ENCODE assay signal across 1 cellular context in the genomic region with DNA sequence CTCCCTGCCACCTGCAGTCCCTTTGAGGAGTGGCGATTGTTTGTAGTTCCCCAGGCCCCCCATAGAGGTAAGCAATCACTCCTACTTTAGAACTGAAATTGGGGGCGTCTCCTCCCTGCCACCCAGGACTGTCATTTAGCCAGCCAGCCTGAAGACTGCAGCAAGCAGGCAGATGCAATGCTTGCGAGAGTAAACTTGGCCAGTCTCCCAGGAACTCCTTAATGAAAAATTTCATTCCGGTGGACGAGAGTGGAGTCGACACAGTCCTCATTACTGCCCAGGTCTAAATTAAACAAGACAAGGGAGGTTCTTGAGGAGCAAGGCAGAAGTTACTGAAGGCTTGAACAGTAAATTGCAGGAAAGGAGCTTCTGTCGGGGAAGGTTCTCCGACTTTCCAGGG.
TF ChIP-seq lines count a peak whose summit lies in the region.

No MANE protein-coding gene starts in this region.

TF ChIP-seq in SK-N-SH, 30 proteins besides CTCF, POLR2A, EP300 and RAD21 (continued from another document):
- TF ChIP-seq TCF12 (IDR thresholded peaks at IDR 0.05) = 0 out of 2 replicates have a peak, but pooled peaks have one; percentile 6
- TF ChIP-seq GATA2 (CRISPR knock-in tag; IDR thresholded peaks at IDR 0.05) = no peak
- 0 out of 2 replicates have a peak, but pooled peaks have one; percentile 21 for TF ChIP-seq NFIC (IDR thresholded peaks at IDR 0.05; ENCODE audit: borderline replicate concordance)
TF ChIP-seq in SK-N-SH: peak in this region for 3.
